8 cellular contexts compared by ENCODE assay signal in the genomic region with DNA sequence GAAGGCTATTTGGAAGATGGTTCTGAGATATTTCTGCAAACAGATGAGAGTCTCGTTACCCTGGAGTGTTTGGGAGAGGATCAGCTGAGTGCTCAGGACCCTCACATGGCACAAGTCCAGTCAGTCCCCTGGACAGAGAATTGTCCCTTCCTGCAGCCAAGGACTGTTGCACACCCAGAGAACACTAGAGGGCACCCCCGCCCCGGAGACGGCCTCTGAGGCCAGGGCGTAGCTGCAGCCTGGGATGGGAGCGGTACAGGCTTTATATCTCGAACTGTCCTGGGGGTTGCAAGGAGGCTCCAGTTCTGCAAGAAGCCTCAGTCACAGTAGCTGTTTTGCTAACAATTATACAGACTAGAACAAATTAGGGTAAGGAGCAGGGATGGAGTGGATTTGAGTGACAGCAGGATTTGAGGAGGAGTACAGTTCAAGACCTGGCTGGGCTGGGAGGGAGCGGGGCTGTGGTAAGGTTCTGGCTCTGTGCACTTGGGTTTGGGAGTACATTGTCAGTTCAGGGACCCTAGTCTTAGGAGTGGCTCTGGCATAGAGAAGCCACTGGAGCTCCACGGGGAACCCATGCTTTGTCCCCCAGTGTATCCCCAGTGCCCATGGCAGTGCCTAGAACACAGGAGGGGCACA.
DNase-seq lines count a peak whose midpoint lies in the region; ATAC-seq and TF ChIP-seq lines count a peak whose summit lies in the region.

No MANE protein-coding gene starts in this region.

- no peak for TF ChIP-seq POLR2A in ovary (IDR thresholded peaks at IDR 0.05)

- no peaks in the 10 kb centered on the region for H3K36me3 ChIP-seq in ovary

- no peaks in the 10 kb centered on the region for H3K27me3 ChIP-seq in ovary

- no peak overlapping the region for H3K4me3 ChIP-seq in ovary

- intact Hi-C loops in ovary (cut with DNase I) = loop anchor here (1.0 to 5.0 kb wide), 5 partner anchors 48 to 68 kb away; no protein-coding TSS in a partner anchor

- H3K9me3 ChIP-seq in ovary = no peaks in the 10 kb centered on the region

- no peak for TF ChIP-seq EP300 in ovary (IDR thresholded peaks at IDR 0.05)

- ATAC-seq in HG03354 (IDR thresholded peaks at IDR 0.05; ENCODE audit: poor library complexity, severe bottlenecking, unreplicated experiment) = peak; percentile 59
- ATAC-seq in HG02973 (IDR thresholded peaks at IDR 0.05; ENCODE audit: unreplicated experiment) = no peak
- no peak for ATAC-seq in GM18873 (IDR thresholded peaks at IDR 0.05; ENCODE audit: low FRiP score, unreplicated experiment)

- DNase-seq in GDM1 (lab: John Stamatoyannopoulos, UW) = peak; percentile 39
- DNase-seq in NCI-H526 (lab: John Stamatoyannopoulos, UW) = peak; percentile 26 to 79
- peak; percentile 61 to 63 for DNase-seq in activated T-cell treated with anti-CD3 and anti-CD28 coated beads, Interleukin-2, amount 50 U/mL, for 48 hours
- DNase-seq in globus pallidus (ENCODE audit: low spot score) = peak; percentile 70
- peak; percentile 77 to 87 (median 85) for DNase-seq in ovary

- WGBS in ovary, 3 donors = 16 to 24% (median 18%) methylated on average over 9 of the region's 9 CpGs

- H3K27ac ChIP-seq in ovary = peak overlapping the region in 1 of 2 donors; percentile 41

- H3K4me1 ChIP-seq in ovary (ENCODE audit: insufficient read depth) = peaks cover 14% of the 10 kb centered on the region

- peak; percentile 76 to 92 (median 86) for TF ChIP-seq CTCF in ovary (IDR thresholded peaks at IDR 0.05)
